15 cellular contexts compared by ENCODE assay signal in the genomic region with DNA sequence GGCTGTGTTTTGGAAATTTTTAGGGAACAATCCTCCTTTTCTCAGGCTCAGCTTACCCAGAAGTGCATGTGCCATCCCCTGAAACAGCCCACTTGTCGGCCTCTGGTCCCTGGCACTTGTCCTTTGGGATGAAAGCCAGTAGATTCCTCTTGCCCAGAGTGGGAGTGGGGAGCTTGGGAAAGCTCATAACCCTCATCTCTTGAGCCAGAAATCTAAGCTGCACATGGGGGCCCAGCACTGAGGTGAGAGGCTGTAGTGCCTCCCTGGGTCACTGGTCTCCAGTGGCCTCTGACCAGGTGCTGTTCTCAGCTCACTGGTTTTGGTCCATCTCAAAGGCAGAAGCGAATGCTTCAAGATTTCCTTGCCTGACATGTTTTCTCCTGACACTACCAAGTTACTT. TPM values are rescaled to one million over a fixed set of nuclear protein-coding genes. Genes with fewer than 3 reads are reported as not detected.
DNase-seq lines count a peak whose midpoint lies in the region; ATAC-seq, FAIRE-seq and TF ChIP-seq lines count a peak whose summit lies in the region.
"Had no signal": no experiment of that assay in that cellular context is flagged by ENCODE, and none has a peak within 500 bp of the region (broad histone marks: within the 10 kb centered on the region; RNA-seq: fewer than 3 reads in every experiment).

No MANE protein-coding gene starts in this region.

- no peak for ATAC-seq in Right ventricle myocardium superior (ENCODE audit: poor library complexity)
- ATAC-seq in central memory CD8-positive, alpha-beta T cell (replicated peaks; ENCODE audit: extremely low read depth, poor library complexity, severe bottlenecking), result no peak
- ATAC-seq in naive thymus-derived CD4-positive, alpha-beta T cell, result no peak
- ATAC-seq in GM18870 (IDR thresholded peaks at IDR 0.05; ENCODE audit: unreplicated experiment), result no peak
- ATAC-seq in upper lobe of left lung (ENCODE audit: low FRiP score in 2 of 2), result no peak

- DNase-seq in Right ventricle myocardium superior, result peak; percentile 23
- DNase-seq in cardiac septum (ENCODE audit: low spot score), result no peak
- DNase-seq in central memory CD8-positive, alpha-beta T cell (ENCODE audit: low spot score in 2 of 2), result no peak
- DNase-seq in naive thymus-derived CD4-positive, alpha-beta T cell, result no peak
- no peak for DNase-seq in small intestine
- no peak for DNase-seq in CD1c-positive myeloid dendritic cell (ENCODE audit: extremely low spot score)
- DNase-seq in upper lobe of left lung, result no peak
- DNase-seq: amniotic stem cell, DMS79 treated with DMSO at 0.1 percent for 48 hours had no signal

- H3K27ac Mint-ChIP-seq in central memory CD8-positive, alpha-beta T cell (ENCODE audit: low read depth), result peak overlapping the region; percentile 60
- peak overlapping the region; percentile 33 to 91 (median 84) for H3K27ac Mint-ChIP-seq in naive thymus-derived CD4-positive, alpha-beta T cell
- H3K27ac Mint-ChIP-seq: IgD-negative memory B cell had no signal

- H3K36me3 ChIP-seq in naive thymus-derived CD4-positive, alpha-beta T cell (ENCODE audit: control insufficient read depth in 2 of 3, insufficient read depth in 3 of 3, low read length in 3 of 3), result peaks cover 5 to 49% (median 7%) of the 10 kb centered on the region in 3 experiments
- peaks cover 2% of the 10 kb centered on the region in 2 donors for H3K36me3 ChIP-seq in small intestine (ENCODE audit: control insufficient read depth in 2 of 2, insufficient read depth in 2 of 2, low read length in 2 of 2)
- H3K36me3 ChIP-seq in upper lobe of left lung, result peaks cover 0 to 6% (median 2%) of the 10 kb centered on the region in 4 donors

- no peak for FAIRE-seq in small intestine (lab: Jason Lieb, UNC)
- FAIRE-seq: H54 had no signal

- H3K4me1 ChIP-seq in naive thymus-derived CD4-positive, alpha-beta T cell (ENCODE audit: control insufficient read depth in 2 of 2, insufficient read depth in 2 of 2, low read length in 2 of 2), result peaks cover 20 to 23% of the 10 kb centered on the region in 2 donors
- no peaks in the 10 kb centered on the region for H3K4me1 ChIP-seq in small intestine (ENCODE audit: control insufficient read depth in 2 of 2, insufficient read depth in 1 of 2, low read depth in 1 of 2, low read length in 1 of 2)
- peaks cover 19 to 48% (median 28%) of the 10 kb centered on the region in 4 donors for H3K4me1 ChIP-seq in upper lobe of left lung

- H3K4me3 Mint-ChIP-seq in central memory CD8-positive, alpha-beta T cell, result peak overlapping the region; percentile 43
- H3K4me3 Mint-ChIP-seq in naive thymus-derived CD4-positive, alpha-beta T cell, result peak overlapping the region in 1 of 10 donors; percentile 16
- H3K4me3 Mint-ChIP-seq: dendritic cell treated with granulocyte-macrophage colony-stimulating factor and Interleukin-4, amounts not matched to agents 40 ng/mL and 50 ng/mL, for 4 days had no signal

- TF ChIP-seq POLR2A in upper lobe of left lung (IDR thresholded peaks at IDR 0.05), result no peak

- H3K36me3 Mint-ChIP-seq in central memory CD8-positive, alpha-beta T cell (ENCODE audit: insufficient read depth), result peaks cover 21% of the 10 kb centered on the region
- H3K36me3 Mint-ChIP-seq in naive thymus-derived CD4-positive, alpha-beta T cell, result peaks cover 0 to 25% (median 7%) of the 10 kb centered on the region in 5 donors

- H3K4me3 ChIP-seq in naive thymus-derived CD4-positive, alpha-beta T cell (ENCODE audit: low read length), result no peak overlapping the region
- H3K4me3 ChIP-seq in small intestine (ENCODE audit: low read depth in 1 of 2, low read length in 2 of 2) (no peak overlapping the region), upper lobe of left lung (no peak overlapping the region)

- peaks cover 33% of the 10 kb centered on the region for H3K4me1 Mint-ChIP-seq in central memory CD8-positive, alpha-beta T cell
- peaks cover 29 to 58% (median 54%) of the 10 kb centered on the region in 7 donors for H3K4me1 Mint-ChIP-seq in naive thymus-derived CD4-positive, alpha-beta T cell

- CTCF ChIA-PET in naive thymus-derived CD4-positive, alpha-beta T cell (lab: Charles Lee), result no interaction called here

- peak overlapping the region; percentile 32 for H3K27ac ChIP-seq in naive thymus-derived CD4-positive, alpha-beta T cell (ENCODE audit: low read depth, low read length)
- no peak overlapping the region for H3K27ac ChIP-seq in small intestine (ENCODE audit: low read depth in 1 of 2, low read length in 1 of 2)
- H3K27ac ChIP-seq in upper lobe of left lung, result no peak overlapping the region
- H3K27ac ChIP-seq: neutrophil, VCaP had no signal

- H3K27me3 ChIP-seq in naive thymus-derived CD4-positive, alpha-beta T cell (ENCODE audit: control insufficient read depth in 2 of 2, insufficient read depth in 2 of 2, low read length in 2 of 2), result no peaks in the 10 kb centered on the region
- no peaks in the 10 kb centered on the region for H3K27me3 ChIP-seq in small intestine (ENCODE audit: control insufficient read depth in 2 of 2, insufficient read depth in 2 of 2, low read length in 2 of 2)
- no peaks in the 10 kb centered on the region for H3K27me3 ChIP-seq in upper lobe of left lung
- H3K27me3 ChIP-seq: neutrophil had no signal

- 79 to 96% (median 81%) methylated on average over 2 of the region's 2 CpGs for WGBS in small intestine, 3 donors
- 71 to 74% methylated on average over 2 of the region's 2 CpGs for WGBS in upper lobe of left lung, 2 donors

- no peaks in the 10 kb centered on the region for H3K27me3 Mint-ChIP-seq in central memory CD8-positive, alpha-beta T cell
- no peaks in the 10 kb centered on the region for H3K27me3 Mint-ChIP-seq in naive thymus-derived CD4-positive, alpha-beta T cell
- H3K27me3 Mint-ChIP-seq: dendritic cell treated with granulocyte-macrophage colony-stimulating factor and Interleukin-4, amounts not matched to agents 40 ng/mL and 50 ng/mL, for 4 days; IgD-negative memory B cell had no signal

- TF ChIP-seq CTCF in upper lobe of left lung (IDR thresholded peaks at IDR 0.05), result no peak

- intact Hi-C loops in Right ventricle myocardium superior (cut with DNase I), result no loop called here
- intact Hi-C loops in cardiac septum (cut with DNase I), result no loop called here
- intact Hi-C loops in naive thymus-derived CD4-positive, alpha-beta T cell (cut with micrococcal nuclease), result loop anchor here in 1 of 2 donors (5.0 kb wide), 1 partner anchor 36 kb away; no protein-coding TSS in a partner anchor

- POLR2A ChIA-PET in naive thymus-derived CD4-positive, alpha-beta T cell (lab: Charles Lee), result interaction anchor here (0.6 kb wide), 1 partner anchor 17 kb away, joined by 3 read pairs; no protein-coding TSS in a partner anchor

- no peak for TF ChIP-seq EP300 in upper lobe of left lung (IDR thresholded peaks at IDR 0.05)

- H3K9me3 Mint-ChIP-seq in central memory CD8-positive, alpha-beta T cell, result no peaks in the 10 kb centered on the region
- peaks cover 0 to 2% (median 0%) of the 10 kb centered on the region in 11 donors for H3K9me3 Mint-ChIP-seq in naive thymus-derived CD4-positive, alpha-beta T cell
- H3K9me3 Mint-ChIP-seq: dendritic cell treated with granulocyte-macrophage colony-stimulating factor and Interleukin-4, amounts not matched to agents 40 ng/mL and 50 ng/mL, for 4 days; IgD-negative memory B cell had no signal

- no peaks in the 10 kb centered on the region for H3K9me3 ChIP-seq in naive thymus-derived CD4-positive, alpha-beta T cell (ENCODE audit: control insufficient read depth in 2 of 3, low read length in 3 of 3)
- H3K9me3 ChIP-seq in small intestine (ENCODE audit: control insufficient read depth, low read depth) (no peaks in the 10 kb centered on the region), upper lobe of left lung (no peaks in the 10 kb centered on the region)
- H3K9me3 ChIP-seq: neutrophil had no signal

RNA-seq across cellular contexts. Expression of gene FSCN1, which starts 38.6 kb away (rescaled TPM):
- total RNA-seq in Right ventricle myocardium superior, result 9.7 TPM
- 32.2 TPM for total RNA-seq in cardiac septum
- 10 to 100 TPM in 1 of 5 experiments, 1 to 10 TPM in 4; 1.1 to 22.6 (median 6.2) TPM for total RNA-seq in naive thymus-derived CD4-positive, alpha-beta T cell
- under 1 TPM in 1 of 2 donors, not detected in 1; 0.09 TPM for polyA plus RNA-seq in naive thymus-derived CD4-positive, alpha-beta T cell
- 10 to 100 TPM in 1 of 3 donors, 1 to 10 TPM in 1, under 1 TPM in 1; 0.67 to 13.3 (median 7.0) TPM for polyA plus RNA-seq in small intestine
- 10 to 100 TPM in 5 of 6 donors, 1 to 10 TPM in 1; 9.7 to 77.3 (median 25.5) TPM for total RNA-seq in upper lobe of left lung
